Comparison of ENCODE assay signal across 1 cellular context in genomic region chr1:16677552-16678423, GRCh38.
TF ChIP-seq lines count a peak whose summit lies in the region.

No MANE protein-coding gene starts in this region.

TF ChIP-seq in HepG2, 621 proteins besides CTCF, POLR2A, EP300 and RAD21 (continued from another document and continues in another):
- TF ChIP-seq PAXIP1 (CRISPR knock-in tag; conservative IDR thresholded peaks at IDR 0.05) (no peak; the same call in 1 of the 2 replicates), HNRNPH1 (optimal IDR thresholded peaks at IDR 0.05; ENCODE audit: low read depth, low read length) (no peak), ZNF567 (CRISPR knock-in tag; IDR thresholded peaks at IDR 0.05; ENCODE audit: borderline replicate concordance) (no peak), ZNF883 (CRISPR knock-in tag; IDR thresholded peaks at IDR 0.05; ENCODE audit: not compliant biosample characterization) (peak; percentile 36), AGO2 (optimal IDR thresholded peaks at IDR 0.05; ENCODE audit: low read depth, low read length) (no peak), STAG1 (CRISPR knock-in tag; IDR thresholded peaks at IDR 0.05) (no peak), SNAPC2 (CRISPR knock-in tag; IDR thresholded peaks at IDR 0.05) (no peak), LRRFIP1 (CRISPR knock-in tag; conservative IDR thresholded peaks at IDR 0.05) (no peak), GATAD2A (CRISPR knock-in tag; IDR thresholded peaks at IDR 0.05) (peak; percentile 86), ATM (IDR thresholded peaks at IDR 0.05; ENCODE audit: borderline replicate concordance) (no peak), AGO1 (IDR thresholded peaks at IDR 0.05; ENCODE audit: low read depth, low read length, poor library complexity, severe bottlenecking) (no peak), ZNF10 (CRISPR knock-in tag; IDR thresholded peaks at IDR 0.05; ENCODE audit: borderline replicate concordance, low read depth) (no peak), HNF1B (CRISPR knock-in tag; IDR thresholded peaks at IDR 0.05) (no peak), SIX4 (CRISPR knock-in tag; IDR thresholded peaks at IDR 0.05) (no peak), ZFX (CRISPR knock-in tag; IDR thresholded peaks at IDR 0.05; ENCODE audit: low read depth) (peak; percentile 24; the same call in 1 of the 2 replicates), GRHL1 (CRISPR knock-in tag; conservative IDR thresholded peaks at IDR 0.05) (no peak), EEA1 (CRISPR knock-in tag; IDR thresholded peaks at IDR 0.05; ENCODE audit: borderline replicate concordance) (no peak), ZNF780A (CRISPR knock-in tag; IDR thresholded peaks at IDR 0.05) (no peak), MAF1 (CRISPR knock-in tag; IDR thresholded peaks at IDR 0.05; ENCODE audit: borderline replicate concordance) (peak; percentile 97), HNF4A (CRISPR knock-in tag; IDR thresholded peaks at IDR 0.05) (no peak), ZBTB7B (CRISPR knock-in tag; IDR thresholded peaks at IDR 0.05) (peak; percentile 77), ZNF557 (CRISPR knock-in tag; IDR thresholded peaks at IDR 0.05) (no peak), ARNT (IDR thresholded peaks at IDR 0.05) (no peak), U2AF1 (optimal IDR thresholded peaks at IDR 0.05; ENCODE audit: low read depth, low read length) (no peak), ZSCAN21 (CRISPR knock-in tag; IDR thresholded peaks at IDR 0.05; ENCODE audit: borderline replicate concordance) (no peak), FOXJ3 (CRISPR knock-in tag; IDR thresholded peaks at IDR 0.05; ENCODE audit: borderline replicate concordance) (peak; percentile 59; the same call in 1 of the 2 replicates), HDAC2 (CRISPR knock-in tag; IDR thresholded peaks at IDR 0.05) (no peak; the same call in 1 of the 2 replicates), ZNF773 (CRISPR knock-in tag; IDR thresholded peaks at IDR 0.05; ENCODE audit: borderline replicate concordance) (no peak), AKAP8 (CRISPR knock-in tag; IDR thresholded peaks at IDR 0.05) (no peak), ZNF205 (CRISPR knock-in tag; IDR thresholded peaks at IDR 0.05) (0 out of 2 replicates have a peak, but pooled peaks have one; percentile 34), ZNF296 (CRISPR knock-in tag; conservative IDR thresholded peaks at IDR 0.05) (no peak), MLLT10 (CRISPR knock-in tag; IDR thresholded peaks at IDR 0.05) (no peak), ATRX (CRISPR knock-in tag; IDR thresholded peaks at IDR 0.05; ENCODE audit: borderline replicate concordance) (no peak), ZNF234 (CRISPR knock-in tag; conservative IDR thresholded peaks at IDR 0.05) (0 out of 2 replicates have a peak, but pooled peaks have one; percentile 35), KMT2A (CRISPR knock-in tag; IDR thresholded peaks at IDR 0.05) (no peak), POLR2G (IDR thresholded peaks at IDR 0.05; ENCODE audit: low read depth, low read length) (no peak), ZNF678 (CRISPR knock-in tag; IDR thresholded peaks at IDR 0.05) (no peak), THAP11 (CRISPR knock-in tag; IDR thresholded peaks at IDR 0.05) (peak; percentile 73), ZNF34 (CRISPR knock-in tag; IDR thresholded peaks at IDR 0.05; ENCODE audit: borderline replicate concordance) (no peak), NFYB (CRISPR knock-in tag; IDR thresholded peaks at IDR 0.05) (no peak; the same call in 1 of the 2 replicates), FOXO1 (CRISPR knock-in tag; IDR thresholded peaks at IDR 0.05) (no peak), ZNF546 (CRISPR knock-in tag; conservative IDR thresholded peaks at IDR 0.05) (0 out of 2 replicates have a peak, but pooled peaks have one; percentile 30), SMAD1 (CRISPR knock-in tag; IDR thresholded peaks at IDR 0.05; ENCODE audit: borderline replicate concordance, low read depth) (no peak), ZBTB4 (CRISPR knock-in tag; IDR thresholded peaks at IDR 0.05; ENCODE audit: borderline replicate concordance) (no peak)
- TF ChIP-seq, protein P1, sequence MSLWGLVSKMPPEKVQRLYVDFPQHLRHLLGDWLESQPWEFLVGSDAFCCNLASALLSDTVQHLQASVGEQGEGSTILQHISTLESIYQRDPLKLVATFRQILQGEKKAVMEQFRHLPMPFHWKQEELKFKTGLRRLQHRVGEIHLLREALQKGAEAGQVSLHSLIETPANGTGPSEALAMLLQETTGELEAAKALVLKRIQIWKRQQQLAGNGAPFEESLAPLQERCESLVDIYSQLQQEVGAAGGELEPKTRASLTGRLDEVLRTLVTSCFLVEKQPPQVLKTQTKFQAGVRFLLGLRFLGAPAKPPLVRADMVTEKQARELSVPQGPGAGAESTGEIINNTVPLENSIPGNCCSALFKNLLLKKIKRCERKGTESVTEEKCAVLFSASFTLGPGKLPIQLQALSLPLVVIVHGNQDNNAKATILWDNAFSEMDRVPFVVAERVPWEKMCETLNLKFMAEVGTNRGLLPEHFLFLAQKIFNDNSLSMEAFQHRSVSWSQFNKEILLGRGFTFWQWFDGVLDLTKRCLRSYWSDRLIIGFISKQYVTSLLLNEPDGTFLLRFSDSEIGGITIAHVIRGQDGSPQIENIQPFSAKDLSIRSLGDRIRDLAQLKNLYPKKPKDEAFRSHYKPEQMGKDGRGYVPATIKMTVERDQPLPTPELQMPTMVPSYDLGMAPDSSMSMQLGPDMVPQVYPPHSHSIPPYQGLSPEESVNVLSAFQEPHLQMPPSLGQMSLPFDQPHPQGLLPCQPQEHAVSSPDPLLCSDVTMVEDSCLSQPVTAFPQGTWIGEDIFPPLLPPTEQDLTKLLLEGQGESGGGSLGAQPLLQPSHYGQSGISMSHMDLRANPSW (CRISPR knock-in tag; IDR thresholded peaks at IDR 0.05; ENCODE audit: borderline replicate concordance) = no peak
- TF ChIP-seq, protein P2, sequence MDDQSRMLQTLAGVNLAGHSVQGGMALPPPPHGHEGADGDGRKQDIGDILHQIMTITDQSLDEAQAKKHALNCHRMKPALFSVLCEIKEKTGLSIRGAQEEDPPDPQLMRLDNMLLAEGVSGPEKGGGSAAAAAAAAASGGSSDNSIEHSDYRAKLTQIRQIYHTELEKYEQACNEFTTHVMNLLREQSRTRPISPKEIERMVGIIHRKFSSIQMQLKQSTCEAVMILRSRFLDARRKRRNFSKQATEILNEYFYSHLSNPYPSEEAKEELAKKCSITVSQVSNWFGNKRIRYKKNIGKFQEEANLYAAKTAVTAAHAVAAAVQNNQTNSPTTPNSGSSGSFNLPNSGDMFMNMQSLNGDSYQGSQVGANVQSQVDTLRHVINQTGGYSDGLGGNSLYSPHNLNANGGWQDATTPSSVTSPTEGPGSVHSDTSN (CRISPR knock-in tag; IDR thresholded peaks at IDR 0.05; ENCODE audit: borderline replicate concordance) = no peak
- TF ChIP-seq, protein P3, sequence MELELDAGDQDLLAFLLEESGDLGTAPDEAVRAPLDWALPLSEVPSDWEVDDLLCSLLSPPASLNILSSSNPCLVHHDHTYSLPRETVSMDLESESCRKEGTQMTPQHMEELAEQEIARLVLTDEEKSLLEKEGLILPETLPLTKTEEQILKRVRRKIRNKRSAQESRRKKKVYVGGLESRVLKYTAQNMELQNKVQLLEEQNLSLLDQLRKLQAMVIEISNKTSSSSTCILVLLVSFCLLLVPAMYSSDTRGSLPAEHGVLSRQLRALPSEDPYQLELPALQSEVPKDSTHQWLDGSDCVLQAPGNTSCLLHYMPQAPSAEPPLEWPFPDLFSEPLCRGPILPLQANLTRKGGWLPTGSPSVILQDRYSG (CRISPR knock-in tag; IDR thresholded peaks at IDR 0.05) = no peak
